ENCODE assay signal across 29 cellular contexts in the genomic region with DNA sequence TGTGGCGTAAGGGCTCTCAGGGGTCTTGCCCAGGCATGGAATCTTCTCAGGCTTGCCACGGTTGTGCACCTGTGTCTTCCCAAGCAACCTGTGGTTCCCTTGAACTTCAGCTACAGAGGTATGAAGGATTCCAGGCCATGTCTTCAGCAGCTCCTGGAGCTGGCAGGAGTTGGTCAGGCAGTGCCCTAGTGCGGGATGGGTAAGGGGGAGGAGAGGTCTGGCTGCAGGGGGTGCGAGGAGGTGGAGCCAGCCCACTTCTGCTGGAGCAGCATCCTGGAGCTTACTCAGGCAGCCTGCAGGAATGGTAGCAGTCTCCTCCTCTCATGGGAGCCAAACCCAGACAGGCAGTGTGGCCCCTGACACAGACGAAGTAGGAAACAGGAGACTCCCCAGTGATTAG. TPM values are rescaled to one million over a fixed set of nuclear protein-coding genes. Genes with fewer than 3 reads are reported as not detected.
"Had no signal": no experiment of that assay in that cellular context is flagged by ENCODE, and none has a peak within 500 bp of the region (broad histone marks: within the 10 kb centered on the region; RNA-seq: fewer than 3 reads in every experiment).

No MANE protein-coding gene starts in this region.

- H3K36me3 ChIP-seq: heart left ventricle, pancreas, prostate gland, sigmoid colon, tibial artery had no signal

- H3K27ac Mint-ChIP-seq: activated CD4-positive, alpha-beta memory T cell treated with anti-CD3 and anti-CD28 coated beads for 36 hours; activated naive CD4-positive, alpha-beta T cell treated with anti-CD3 and anti-CD28 coated beads, Interleukin-2, amount 10 ng/mL, durations not matched to agents 7 days and 5 days; activated naive CD8-positive, alpha-beta T cell treated with anti-CD3 and anti-CD28 coated beads, Interleukin-2, amount 10 ng/mL, durations not matched to agents 7 days and 5 days; effector memory CD8-positive, alpha-beta T cell; nephron; stimulated activated memory B cell treated with anti-CD40 and anti-IgM and Interleukin-4, amounts not matched to agents 10 μg/mL and 1 μg/mL and 100 μg/mL, for 72 hours; stimulated activated naive CD8-positive, alpha-beta T cell treated with anti-CD3 and anti-CD28 coated beads, Interleukin-15, amount 100 ng/mL, for 72 hours; T-helper 2 cell treated with Interferon-gamma antibody and Interleukin-4, amounts not matched to agents 5 μg/mL and 100 μg/mL, for 36 hours had no signal

- DNase-seq: activated CD4-positive, alpha-beta memory T cell treated with anti-CD3 and anti-CD28 coated beads for 36 hours; activated CD4-positive, alpha-beta T cell treated with anti-CD3 and anti-CD28 coated beads for 48 hours; activated CD8-positive, alpha-beta memory T cell treated with anti-CD3 and anti-CD28 coated beads, Interleukin-2, amount 50 U/mL, for 4 hours; activated gamma-delta T cell; activated naive CD4-positive, alpha-beta T cell treated with anti-CD3 and anti-CD28 coated beads, Interleukin-2, amount 10 ng/mL, durations not matched to agents 7 days and 5 days; activated naive CD8-positive, alpha-beta T cell treated with anti-CD3 and anti-CD28 coated beads, Interleukin-2, amount 10 ng/mL, durations not matched to agents 7 days and 5 days; activated T-cell treated with anti-CD3 and anti-CD28 coated beads, Interleukin-2, amount 50 U/mL, for 1 hour; caudate nucleus; cortex of kidney; effector memory CD8-positive, alpha-beta T cell; foreskin fibroblast; heart left ventricle; islet precursor cell; left ventricle myocardium superior; pancreas; retina; sigmoid colon; stimulated activated CD4-positive, alpha-beta T cell treated with anti-CD3 and anti-CD28 coated beads, Interleukin-1b, Interleukin-23, amount 100 ng/mL, for 48 hours; stimulated activated CD4-positive, alpha-beta T cell treated with anti-CD3 and anti-CD28 coated beads, Interleukin-4, amount 100 ng/mL, for 4 hours; stimulated activated CD8-positive, alpha-beta memory T cell treated with anti-CD3 and anti-CD28 coated beads, Interleukin-4, amount 100 ng/mL, for 48 hours; stimulated activated naive CD8-positive, alpha-beta T cell treated with anti-CD3 and anti-CD28 coated beads, Interleukin-15, amount 100 ng/mL, for 72 hours; T-helper 1 cell; tibial artery had no signal

- H3K4me3 Mint-ChIP-seq: activated CD4-positive, alpha-beta memory T cell treated with anti-CD3 and anti-CD28 coated beads for 36 hours; activated naive CD4-positive, alpha-beta T cell treated with anti-CD3 and anti-CD28 coated beads, Interleukin-2, amount 10 ng/mL, durations not matched to agents 7 days and 5 days; activated naive CD8-positive, alpha-beta T cell treated with anti-CD3 and anti-CD28 coated beads, Interleukin-2, amount 10 ng/mL, durations not matched to agents 7 days and 5 days; effector memory CD8-positive, alpha-beta T cell; nephron; stimulated activated memory B cell treated with anti-CD40 and anti-IgM and Interleukin-4, amounts not matched to agents 10 μg/mL and 1 μg/mL and 100 μg/mL, for 72 hours; stimulated activated naive CD8-positive, alpha-beta T cell treated with anti-CD3 and anti-CD28 coated beads, Interleukin-15, amount 100 ng/mL, for 72 hours; T-helper 2 cell treated with Interferon-gamma antibody and Interleukin-4, amounts not matched to agents 5 μg/mL and 100 μg/mL, for 36 hours had no signal

- H3K27ac ChIP-seq: heart left ventricle, pancreas, prostate gland, sigmoid colon, tibial artery had no signal

- ATAC-seq: effector memory CD8-positive, alpha-beta T cell; heart left ventricle; left ventricle myocardium superior; pancreas; stimulated activated memory B cell treated with anti-CD40 and anti-IgM and Interleukin-4, amounts not matched to agents 10 μg/mL and 1 μg/mL and 100 μg/mL, for 72 hours; stimulated activated naive CD8-positive, alpha-beta T cell treated with anti-CD3 and anti-CD28 coated beads, Interleukin-15, amount 100 ng/mL, for 72 hours had no signal

- H3K9me3 ChIP-seq: heart left ventricle, pancreas, prostate gland, sigmoid colon, tibial artery had no signal

- H3K36me3 Mint-ChIP-seq: activated CD4-positive, alpha-beta memory T cell treated with anti-CD3 and anti-CD28 coated beads for 36 hours; activated naive CD4-positive, alpha-beta T cell treated with anti-CD3 and anti-CD28 coated beads, Interleukin-2, amount 10 ng/mL, durations not matched to agents 7 days and 5 days; stimulated activated memory B cell treated with anti-CD40 and anti-IgM and Interleukin-4, amounts not matched to agents 10 μg/mL and 1 μg/mL and 100 μg/mL, for 72 hours had no signal

- H3K4me3 ChIP-seq: heart left ventricle, pancreas, prostate gland, sigmoid colon, smooth muscle cell, tibial artery had no signal

- H3K9me3 Mint-ChIP-seq: activated CD4-positive, alpha-beta memory T cell treated with anti-CD3 and anti-CD28 coated beads for 36 hours; activated naive CD4-positive, alpha-beta T cell treated with anti-CD3 and anti-CD28 coated beads, Interleukin-2, amount 10 ng/mL, durations not matched to agents 7 days and 5 days; activated naive CD8-positive, alpha-beta T cell treated with anti-CD3 and anti-CD28 coated beads, Interleukin-2, amount 10 ng/mL, durations not matched to agents 7 days and 5 days; effector memory CD8-positive, alpha-beta T cell; nephron; stimulated activated memory B cell treated with anti-CD40 and anti-IgM and Interleukin-4, amounts not matched to agents 10 μg/mL and 1 μg/mL and 100 μg/mL, for 72 hours; stimulated activated naive CD8-positive, alpha-beta T cell treated with anti-CD3 and anti-CD28 coated beads, Interleukin-15, amount 100 ng/mL, for 72 hours; T-helper 2 cell treated with Interferon-gamma antibody and Interleukin-4, amounts not matched to agents 5 μg/mL and 100 μg/mL, for 36 hours had no signal

- H3K4me2 ChIP-seq: smooth muscle cell had no signal

- H3K27me3 ChIP-seq: pancreas had no signal

RNA-seq across cellular contexts. Expression of a gene that starts 3.8 kb away (rescaled TPM):
- total RNA-seq: activated CD4-positive, alpha-beta memory T cell treated with anti-CD3 and anti-CD28 coated beads for 36 hours; activated CD8-positive, alpha-beta memory T cell treated with anti-CD3 and anti-CD28 coated beads for 36 hours; activated naive CD8-positive, alpha-beta T cell treated with anti-CD3 and anti-CD28 coated beads, Interleukin-2, amount 10 ng/mL, durations not matched to agents 7 days and 5 days had no signal
